Comparison of ENCODE assay signal across 9 cellular contexts in genomic region chr13:49540552-49540951, GRCh38. TPM values are rescaled to one million over a fixed set of nuclear protein-coding genes. Genes with fewer than 3 reads are reported as not detected.
DNase-seq lines count a peak whose midpoint lies in the region; ATAC-seq and TF ChIP-seq lines count a peak whose summit lies in the region.
"Had no signal": no experiment of that assay in that cellular context is flagged by ENCODE, and none has a peak within 500 bp of the region (broad histone marks: within the 10 kb centered on the region; RNA-seq: fewer than 3 reads in every experiment).

No MANE protein-coding gene starts in this region.

- H4K20me1 ChIP-seq in PC-3 (ENCODE audit: low read length): no peaks in the 10 kb centered on the region

- H3K36me3 ChIP-seq in PC-3 (ENCODE audit: low read depth, low read length): peaks cover 5% of the 10 kb centered on the region; the same call in 1 of the 2 replicates
- H3K36me3 ChIP-seq in spleen: peaks cover 0 to 80% (median 9%) of the 10 kb centered on the region in 6 donors

- no TSS peak for BruUV-seq in PC-3 (replicated peaks; lab: Mats Ljungman, UMichigan)

- no peak overlapping the region for H3K9ac ChIP-seq in PC-3 (ENCODE audit: low read length)

- H3F3A ChIP-seq in PC-3 (ENCODE audit: low read length, unreplicated experiment): no peaks in the 10 kb centered on the region

- peak overlapping the region; percentile 16 for H3K4me3 Mint-ChIP-seq in activated naive CD4-positive, alpha-beta T cell treated with anti-CD3 and anti-CD28 coated beads for 36 hours

- ATAC-seq in PC-3: no peak
- ATAC-seq in HG02938 (IDR thresholded peaks at IDR 0.05; ENCODE audit: unreplicated experiment): no peak

- H3K27ac ChIP-seq in PC-3 (ENCODE audit: low read length) (no peak overlapping the region), spleen (peak overlapping the region in 7 of 8 donors; percentile 41 to 80 (median 66))

- 21 to 31% (median 25%) methylated on average over 7 of the region's 7 CpGs for WGBS in spleen, 5 donors

- CTCF ChIA-PET in activated naive CD4-positive, alpha-beta T cell treated with anti-CD3 and anti-CD28 coated beads for 36 hours (lab: Charles Lee): no interaction called here
- CTCF ChIA-PET in PC-3 (lab: Charles Lee): no interaction called here

- peaks cover 29% of the 10 kb centered on the region for H3K36me3 Mint-ChIP-seq in activated naive CD4-positive, alpha-beta T cell treated with anti-CD3 and anti-CD28 coated beads for 36 hours (ENCODE audit: low read depth)

- H3K9me3 ChIP-seq in PC-3 (ENCODE audit: low read length) (no peaks in the 10 kb centered on the region), spleen (no peaks in the 10 kb centered on the region)
- H3K9me3 ChIP-seq: Caco-2 had no signal

- no peaks in the 10 kb centered on the region for H3K79me2 ChIP-seq in PC-3 (ENCODE audit: low read length)

- H3K9me3 Mint-ChIP-seq in activated naive CD4-positive, alpha-beta T cell treated with anti-CD3 and anti-CD28 coated beads for 36 hours: no peaks in the 10 kb centered on the region

- DNase-seq in activated naive CD4-positive, alpha-beta T cell treated with anti-CD3 and anti-CD28 coated beads for 36 hours: no peak
- no peak for DNase-seq in activated naive CD4-positive, alpha-beta T cell treated with anti-CD3 and anti-CD28 coated beads, Interleukin-2, amount 50 U/mL, for 16 hours
- DNase-seq in PC-3 (peak; percentile 7), epithelial cell of esophagus (ENCODE audit: low read depth) (peak; percentile 15), spleen (no peak), SHP77 (lab: John Stamatoyannopoulos, UW) (no peak), NCI-H524 (lab: John Stamatoyannopoulos, UW) (no peak)
- DNase-seq: Caco-2 had no signal

- POLR2A ChIA-PET in PC-3 (lab: Charles Lee; ENCODE audit: unreplicated experiment): no interaction called here

- H3K4me3 ChIP-seq in PC-3 (ENCODE audit: low read length) (no peak overlapping the region), epithelial cell of esophagus (ENCODE audit: low read length) (no peak overlapping the region), spleen (peak overlapping the region in 5 of 8 donors; percentile 1 to 52 (median 10))

- no peaks in the 10 kb centered on the region for H3K27me3 Mint-ChIP-seq in activated naive CD4-positive, alpha-beta T cell treated with anti-CD3 and anti-CD28 coated beads for 36 hours (ENCODE audit: low read depth)

- no peak for TF ChIP-seq POLR2A in spleen (IDR thresholded peaks at IDR 0.05)

- no peak overlapping the region for H3K4me2 ChIP-seq in PC-3 (ENCODE audit: low read length)

- H3K27ac Mint-ChIP-seq in activated naive CD4-positive, alpha-beta T cell treated with anti-CD3 and anti-CD28 coated beads for 36 hours: peak overlapping the region; percentile 38

- H3K4me1 ChIP-seq in PC-3 (ENCODE audit: insufficient read depth, low read length): no peaks in the 10 kb centered on the region
- peaks cover 11 to 30% (median 16%) of the 10 kb centered on the region in 6 donors for H3K4me1 ChIP-seq in spleen

- no peak for TF ChIP-seq CTCF in PC-3 (conservative IDR thresholded peaks at IDR 0.05; ENCODE audit: low read depth, low read length)
- TF ChIP-seq CTCF in epithelial cell of esophagus (IDR thresholded peaks at IDR 0.05; ENCODE audit: insufficient read depth, low read depth, low read length, missing control alignments): no peak
- no peak for TF ChIP-seq CTCF in spleen (IDR thresholded peaks at IDR 0.05 in 8 of 11, conservative IDR thresholded peaks at IDR 0.05 in 3 of 11)

- intact Hi-C loops in activated naive CD4-positive, alpha-beta T cell treated with anti-CD3 and anti-CD28 coated beads for 36 hours (cut with micrococcal nuclease): loop anchor here (5.0 kb wide), 1 partner anchor 238 kb away; no protein-coding TSS in a partner anchor
- intact Hi-C loops in PC-3 (cut with micrococcal nuclease) (no loop called here), spleen (cut with DNase I; ENCODE audit: low total_unique reads) (no loop called here)

- H3K27me3 ChIP-seq in PC-3 (ENCODE audit: low read length): no peaks in the 10 kb centered on the region
- H3K27me3 ChIP-seq in spleen (replicated peaks in 1 of 7): no peaks in the 10 kb centered on the region

- H2AFZ ChIP-seq in PC-3 (ENCODE audit: low read length): no peak overlapping the region

- H3K4me1 Mint-ChIP-seq in activated naive CD4-positive, alpha-beta T cell treated with anti-CD3 and anti-CD28 coated beads for 36 hours (ENCODE audit: low read depth): peaks cover 21% of the 10 kb centered on the region

- H3K9me2 ChIP-seq in PC-3 (replicated peaks; ENCODE audit: low read length): no peaks in the 10 kb centered on the region

RNA-seq across cellular contexts. Expression of gene PHF11, which starts 44.8 kb away (rescaled TPM):
- total RNA-seq in activated naive CD4-positive, alpha-beta T cell treated with anti-CD3 and anti-CD28 coated beads for 36 hours: 10 to 100 TPM; 91.4 to 96.9 TPM
- total RNA-seq in PC-3 (2014; rRNA removed): 7.1 and 7.9 TPM in 2 replicates
- 10 to 100 TPM; 50.5 to 78.6 (median 67.0) TPM for total RNA-seq in spleen
- 100 to 1,000 TPM in 1 of 3 donors, 10 to 100 TPM in 2; 85.9 to 117 (median 85.9) TPM for polyA plus RNA-seq in spleen

RNA-seq across cellular contexts. Expression of gene RCBTB1, which starts 44.8 kb away (rescaled TPM):
- 10 to 100 TPM; 17.8 to 19.2 TPM for total RNA-seq in activated naive CD4-positive, alpha-beta T cell treated with anti-CD3 and anti-CD28 coated beads for 36 hours
- total RNA-seq in PC-3 (2014; rRNA removed) (4.9 and 5.4 TPM in 2 replicates), spleen (10 to 100 TPM; 19.4 to 30.9 (median 29.3) TPM)
- 10 to 100 TPM in 2 of 3 donors, 1 to 10 TPM in 1; 10.0 to 13.7 (median 10.3) TPM for polyA plus RNA-seq in spleen

Comparison
In these comparisons a context has a peak if more than half of its experiments do, and no peak if none do; other contexts are left out.
1. DNase-seq: peak in PC-3 (single experiment) and epithelial cell of esophagus (single experiment); none in activated naive CD4-positive, alpha-beta T cell treated with anti-CD3 and anti-CD28 coated beads for 36 hours (single experiment), activated naive CD4-positive, alpha-beta T cell treated with anti-CD3 and anti-CD28 coated beads, Interleukin-2, amount 50 U/mL, for 16 hours (single experiment), spleen (single experiment), SHP77 (0 of 2) and NCI-H524 (0 of 2).
2. H3K4me3 ChIP-seq: peak in spleen (5 of 8); none in PC-3 (single experiment) and epithelial cell of esophagus (single experiment).